Comparison of ENCODE assay signal across 8 cellular contexts in the genomic region with DNA sequence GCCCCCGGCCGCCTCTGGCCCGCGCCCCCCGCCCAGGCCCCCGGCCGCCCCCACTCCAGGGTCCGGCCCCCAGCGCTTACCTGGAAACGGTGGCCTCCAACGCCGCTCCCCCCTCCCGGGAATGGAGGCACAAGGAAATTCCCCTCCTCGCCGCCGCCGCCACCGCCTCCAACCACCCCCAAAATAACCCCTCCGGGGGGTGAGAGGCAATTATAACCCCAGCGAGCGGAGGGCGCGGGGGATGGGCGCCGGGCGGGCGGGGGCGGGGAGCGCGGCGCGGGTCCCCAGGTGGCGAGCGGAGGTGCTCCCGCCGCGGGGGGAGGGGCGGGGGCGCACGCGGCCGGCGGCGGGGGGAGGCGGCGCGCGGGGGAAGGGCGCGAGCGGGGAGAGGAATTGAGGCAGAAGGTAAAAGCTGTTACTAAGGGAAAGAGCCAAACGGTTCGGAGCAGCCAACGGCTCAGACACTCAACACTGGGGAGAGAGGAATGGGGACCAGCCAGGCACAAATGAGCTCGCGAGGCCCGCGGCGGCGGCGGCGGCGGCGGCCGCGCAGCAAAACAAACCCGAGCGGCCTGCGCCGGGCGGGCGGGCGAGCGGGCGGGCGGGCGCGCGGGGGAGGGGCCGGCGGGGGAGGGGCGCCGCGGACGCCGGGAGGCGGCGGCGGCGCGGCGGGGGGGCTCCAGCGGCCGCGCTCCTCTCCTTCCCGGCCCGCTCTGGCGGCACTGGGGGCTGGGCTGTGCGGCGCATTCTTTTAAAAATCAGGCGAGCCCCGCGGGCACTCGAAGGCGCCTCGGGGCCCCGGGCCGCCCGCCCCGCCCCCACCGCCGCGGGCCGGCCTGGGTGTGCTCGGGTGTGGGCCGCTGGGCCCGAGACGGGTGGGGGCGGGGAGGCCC.
DNase-seq lines count a peak whose midpoint lies in the region; ATAC-seq lines count a peak whose summit lies in the region.

A gene (minus strand): TSS at position 442 of the 893 bp plus-strand sequence. CDS start 132,505 bp downstream, outside the sequence.

- ATAC-seq in HG03439 (IDR thresholded peaks at IDR 0.05; ENCODE audit: unreplicated experiment): peak; percentile 48

- peak within 1 kb of the TSS; percentile 92 for H3K27ac ChIP-seq in cingulate gyrus (ENCODE audit: low read depth, low read length)

- DNase-seq in AML-193 (lab: John Stamatoyannopoulos, UW) (peak; percentile 95), GM19238 (ENCODE audit: insufficient read length, low spot score) (peak; percentile 85), NCI-H524 (lab: John Stamatoyannopoulos, UW) (peak; percentile 91 to 96), kidney tubule cell (ENCODE audit: low spot score) (peak; percentile 96)
- DNase-seq in activated CD4-positive, alpha-beta T cell treated with anti-CD3 and anti-CD28 coated beads for 48 hours: peak; percentile 85
- DNase-seq in stimulated activated CD4-positive, alpha-beta T cell treated with anti-CD3 and anti-CD28 coated beads, Interleukin-1b, Interleukin-23, amount 100 ng/mL, for 1 hour (ENCODE audit: low read depth in 2 of 2): peak; percentile 63 to 72

Comparison
In these comparisons a context has a peak if more than half of its experiments do, and no peak if none do; other contexts are left out.
1. Peak in every context shown above with its lines: DNase-seq, ATAC-seq and H3K27ac ChIP-seq.